In genomic region chr13:79194272-79194671, GRCh38 we compare ENCODE assay signal across 9 cellular contexts.
DNase-seq lines count a peak whose midpoint lies in the region; ATAC-seq and TF ChIP-seq lines count a peak whose summit lies in the region.
"Had no signal": no experiment of that assay in that cellular context is flagged by ENCODE, and none has a peak within 500 bp of the region (broad histone marks: within the 10 kb centered on the region; RNA-seq: fewer than 3 reads in every experiment).

No MANE protein-coding gene starts in this region.

- H3K27ac Mint-ChIP-seq in natural killer cell treated with Interleukin-12 subunit alpha and Interleukin-12 subunit beta and Interleukin-15 and Interleukin-18, amount 100 ng/mL, for 72 hours: peak overlapping the region in 1 of 2 donors; percentile 58

- H3K9me3 Mint-ChIP-seq in natural killer cell treated with Interleukin-12 subunit alpha and Interleukin-12 subunit beta and Interleukin-15 and Interleukin-18, amount 100 ng/mL, for 72 hours: no peaks in the 10 kb centered on the region
- H3K9me3 Mint-ChIP-seq: neural crest cell had no signal

- peaks cover 20 to 24% of the 10 kb centered on the region in 2 donors for H3K27me3 Mint-ChIP-seq in natural killer cell treated with Interleukin-12 subunit alpha and Interleukin-12 subunit beta and Interleukin-15 and Interleukin-18, amount 100 ng/mL, for 72 hours

- peak overlapping the region; percentile 68 for H3K4me3 Mint-ChIP-seq in natural killer cell treated with Interleukin-12 subunit alpha and Interleukin-12 subunit beta and Interleukin-15 and Interleukin-18, amount 100 ng/mL, for 72 hours
- H3K4me3 Mint-ChIP-seq: neural crest cell had no signal

- peak; percentile 89 to 97 for DNase-seq in NOMO-1 (lab: John Stamatoyannopoulos, UW; ENCODE audit: unreplicated experiment in 2 of 2)
- peak; percentile 63 for DNase-seq in natural killer cell treated with Interleukin-12 subunit alpha and Interleukin-12 subunit beta and Interleukin-15 and Interleukin-18, amount 100 ng/mL, for 72 hours (ENCODE audit: low spot score)
- DNase-seq in hepatic stellate cell (ENCODE audit: low spot score): no peak
- DNase-seq in omental fat pad (ENCODE audit: low spot score): no peak
- DNase-seq in erythroblast (lab: John Stamatoyannopoulos, UW): no peak
- no peak for DNase-seq in putamen (ENCODE audit: low spot score)

- H3K36me3 Mint-ChIP-seq in natural killer cell treated with Interleukin-12 subunit alpha and Interleukin-12 subunit beta and Interleukin-15 and Interleukin-18, amount 100 ng/mL, for 72 hours: no peaks in the 10 kb centered on the region

- ATAC-seq in GM18867 (IDR thresholded peaks at IDR 0.05; ENCODE audit: unreplicated experiment): peak; percentile 90
- ATAC-seq in HG02623 (IDR thresholded peaks at IDR 0.05; ENCODE audit: unreplicated experiment): peak; percentile 89
- peak; percentile 93 to 96 for ATAC-seq in natural killer cell treated with Interleukin-12 subunit alpha and Interleukin-12 subunit beta and Interleukin-15 and Interleukin-18, amount 100 ng/mL, for 72 hours
- no peak for ATAC-seq in omental fat pad (ENCODE audit: low FRiP score)

- TF ChIP-seq CTCF in omental fat pad (IDR thresholded peaks at IDR 0.05): no peak

- peaks cover 27 to 31% of the 10 kb centered on the region in 2 donors for H3K4me1 Mint-ChIP-seq in natural killer cell treated with Interleukin-12 subunit alpha and Interleukin-12 subunit beta and Interleukin-15 and Interleukin-18, amount 100 ng/mL, for 72 hours (ENCODE audit: low read depth in 2 of 2)
- H3K4me1 Mint-ChIP-seq: neural crest cell had no signal

- no peak for TF ChIP-seq POLR2A in erythroblast (IDR thresholded peaks at IDR 0.05; ENCODE audit: low read length)

Comparison
In these comparisons a context has a peak if more than half of its experiments do, and no peak if none do; other contexts are left out.
1. DNase-seq: peak in NOMO-1 (2 of 2) and natural killer cell treated with Interleukin-12 subunit alpha and Interleukin-12 subunit beta and Interleukin-15 and Interleukin-18, amount 100 ng/mL, for 72 hours (single experiment); none in hepatic stellate cell (single experiment), omental fat pad (single experiment), erythroblast (0 of 2) and putamen (single experiment).